7 cellular contexts compared by ENCODE assay signal in the genomic region with DNA sequence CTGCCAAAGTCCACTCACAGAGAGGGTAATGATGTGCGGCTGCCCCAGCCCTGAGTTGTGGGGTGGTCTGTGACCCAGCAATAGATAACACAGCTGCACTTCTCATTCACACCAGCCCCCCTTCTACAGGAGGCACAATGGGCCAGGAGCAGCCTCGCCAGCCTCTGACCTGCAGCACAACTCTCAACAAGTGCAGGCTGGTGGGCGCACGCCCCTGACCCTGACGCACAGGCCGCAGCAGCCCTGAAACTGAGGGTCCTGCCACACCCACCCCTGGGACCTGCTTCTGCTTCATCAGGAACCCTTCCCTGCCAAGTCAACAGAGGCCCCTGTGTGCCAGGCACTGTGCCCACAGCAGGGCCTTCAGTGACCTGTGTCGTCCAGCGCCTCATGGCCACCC.
A peak's percentile ranks its signal among the peaks of the same experiment; 100 is the strongest.
DNase-seq lines count a peak whose midpoint lies in the region; ATAC-seq and TF ChIP-seq lines count a peak whose summit lies in the region.
"Not testable (repeated sequence)": the region's sequence is repeated elsewhere in the genome, so short reads cannot be mapped to it uniquely, and the experiment has no call there.

No MANE protein-coding gene starts in this region.

- H3K27ac ChIP-seq in DOHH2 (ENCODE audit: low read depth, low read length) = peak overlapping the region; percentile 59
- H3K27ac ChIP-seq in RWPE2 (ENCODE audit: poor library complexity, severe bottlenecking) = not testable (repeated sequence)
- H3K27ac ChIP-seq in naive thymus-derived CD4-positive, alpha-beta T cell (ENCODE audit: low read depth, low read length) = peak overlapping the region; percentile 58

- H3K4me2 ChIP-seq in DOHH2 (ENCODE audit: low read length) = peak overlapping the region; percentile 14; the same call in 1 of the 2 replicates

- not testable (repeated sequence) for H3K9me3 ChIP-seq in DOHH2 (ENCODE audit: control insufficient read depth, insufficient read depth, low read length); RWPE2 (ENCODE audit: severe bottlenecking); naive thymus-derived CD4-positive, alpha-beta T cell (ENCODE audit: control insufficient read depth in 2 of 3, low read length in 3 of 3)

- not testable (repeated sequence) for H3K9me3 Mint-ChIP-seq in chondrocyte (ENCODE audit: low read depth); naive thymus-derived CD4-positive, alpha-beta T cell; stimulated activated naive B cell treated with anti-CD40 and anti-IgM and Interleukin-4, amounts not matched to agents 10 μg/mL and 1 μg/mL and 100 μg/mL, for 72 hours

- not testable (repeated sequence) for H3K27me3 Mint-ChIP-seq in chondrocyte (ENCODE audit: low read depth); naive thymus-derived CD4-positive, alpha-beta T cell; stimulated activated naive B cell treated with anti-CD40 and anti-IgM and Interleukin-4, amounts not matched to agents 10 μg/mL and 1 μg/mL and 100 μg/mL, for 72 hours

- POLR2A ChIA-PET in naive thymus-derived CD4-positive, alpha-beta T cell (lab: Charles Lee) = not testable (repeated sequence)

- peaks cover 28% of the 10 kb centered on the region for H3K4me1 ChIP-seq in DOHH2 (ENCODE audit: control insufficient read depth, low read length)
- not testable (repeated sequence) for H3K4me1 ChIP-seq in RWPE2 (ENCODE audit: insufficient read depth, poor library complexity, severe bottlenecking); naive thymus-derived CD4-positive, alpha-beta T cell (ENCODE audit: control insufficient read depth in 2 of 2, insufficient read depth in 2 of 2, low read length in 2 of 2)

- not testable (repeated sequence) for H3K4me3 ChIP-seq in DOHH2 (ENCODE audit: low read length); RWPE2 (ENCODE audit: severe bottlenecking); naive thymus-derived CD4-positive, alpha-beta T cell (ENCODE audit: low read length)

- TF ChIP-seq CTCF in DOHH2 (IDR thresholded peaks at IDR 0.05; ENCODE audit: low read depth, low read length, poor library complexity, severe bottlenecking); RWPE2 (IDR thresholded peaks at IDR 0.05; ENCODE audit: poor library complexity, severe bottlenecking); chondrocyte (IDR thresholded peaks at IDR 0.05): not testable (repeated sequence)

- ATAC-seq in RWPE2 (ENCODE audit: low read depth); naive thymus-derived CD4-positive, alpha-beta T cell; stimulated activated naive B cell treated with anti-CD40 and anti-IgM and Interleukin-4, amounts not matched to agents 10 μg/mL and 1 μg/mL and 100 μg/mL, for 72 hours (replicated peaks): not testable (repeated sequence)

- H3K27me3 ChIP-seq in DOHH2 (ENCODE audit: control insufficient read depth, low read length); RWPE2 (ENCODE audit: insufficient read depth, poor library complexity, severe bottlenecking); naive thymus-derived CD4-positive, alpha-beta T cell (ENCODE audit: control insufficient read depth in 2 of 2, insufficient read depth in 2 of 2, low read length in 2 of 2): not testable (repeated sequence)

- DNase-seq in RWPE2 (ENCODE audit: low spot score) = peak; percentile 57
- peak; percentile 35 for DNase-seq in chondrocyte (ENCODE audit: low spot score)
- DNase-seq in cardiac septum (ENCODE audit: low spot score) = peak; percentile 67
- peak; percentile 0 for DNase-seq in left kidney (ENCODE audit: low read depth, low spot score)
- not testable (repeated sequence) for DNase-seq in naive thymus-derived CD4-positive, alpha-beta T cell; stimulated activated naive B cell treated with anti-CD40 and anti-IgM and Interleukin-4, amounts not matched to agents 10 μg/mL and 1 μg/mL and 100 μg/mL, for 72 hours

- H3F3A ChIP-seq in DOHH2 (ENCODE audit: control insufficient read depth, insufficient read depth) = not testable (repeated sequence)

- CTCF ChIA-PET in naive thymus-derived CD4-positive, alpha-beta T cell (lab: Charles Lee) = not testable (repeated sequence)

- H3K79me2 ChIP-seq in DOHH2 (ENCODE audit: control insufficient read depth, low read length) = not testable (repeated sequence)

- not testable (repeated sequence) for H3K9me2 ChIP-seq in DOHH2 (replicated peaks; ENCODE audit: control insufficient read depth, low read length)

- H3K36me3 ChIP-seq in DOHH2 (ENCODE audit: control insufficient read depth, low read length); RWPE2 (ENCODE audit: low read depth); naive thymus-derived CD4-positive, alpha-beta T cell (ENCODE audit: control insufficient read depth in 2 of 3, insufficient read depth in 3 of 3, low read length in 3 of 3): not testable (repeated sequence)

- not testable (repeated sequence) for H3K4me3 Mint-ChIP-seq in chondrocyte (ENCODE audit: unreplicated experiment); stimulated activated naive B cell treated with anti-CD40 and anti-IgM and Interleukin-4, amounts not matched to agents 10 μg/mL and 1 μg/mL and 100 μg/mL, for 72 hours
- H3K4me3 Mint-ChIP-seq in naive thymus-derived CD4-positive, alpha-beta T cell = peak overlapping the region in 1 of 10 donors; percentile 45

- H4K20me1 ChIP-seq in DOHH2 (ENCODE audit: control insufficient read depth, insufficient read depth, low read depth, low read length) = not testable (repeated sequence)

- H3K4me1 Mint-ChIP-seq in chondrocyte (ENCODE audit: low read depth); naive thymus-derived CD4-positive, alpha-beta T cell; stimulated activated naive B cell treated with anti-CD40 and anti-IgM and Interleukin-4, amounts not matched to agents 10 μg/mL and 1 μg/mL and 100 μg/mL, for 72 hours: not testable (repeated sequence)

- intact Hi-C loops in cardiac septum (cut with DNase I); naive thymus-derived CD4-positive, alpha-beta T cell (cut with micrococcal nuclease): not testable (repeated sequence)

- not testable (repeated sequence) for H3K27ac Mint-ChIP-seq in chondrocyte (ENCODE audit: unreplicated experiment)
- H3K27ac Mint-ChIP-seq in naive thymus-derived CD4-positive, alpha-beta T cell = peak overlapping the region in 1 of 9 donors; percentile 46
- peak overlapping the region; percentile 59 for H3K27ac Mint-ChIP-seq in stimulated activated naive B cell treated with anti-CD40 and anti-IgM and Interleukin-4, amounts not matched to agents 10 μg/mL and 1 μg/mL and 100 μg/mL, for 72 hours

- H3K36me3 Mint-ChIP-seq in chondrocyte (ENCODE audit: low read depth); naive thymus-derived CD4-positive, alpha-beta T cell; stimulated activated naive B cell treated with anti-CD40 and anti-IgM and Interleukin-4, amounts not matched to agents 10 μg/mL and 1 μg/mL and 100 μg/mL, for 72 hours: not testable (repeated sequence)
